ENCODE assay signal across 32 cellular contexts in genomic region chr5:106566031-106566430, GRCh38.
"Had no signal": no experiment of that assay in that cellular context is flagged by ENCODE, and none has a peak within 500 bp of the region (broad histone marks: within the 10 kb centered on the region; RNA-seq: fewer than 3 reads in every experiment).

No MANE protein-coding gene starts in this region.

- FAIRE-seq: bronchial epithelial cell, TTC549 had no signal

- H3K4me3 ChIP-seq: adrenal gland, ascending aorta, cardiac muscle cell had no signal

- H3K36me3 ChIP-seq: adrenal gland, ascending aorta, cardiac muscle cell had no signal

- ATAC-seq: activated CD8-positive, alpha-beta T cell treated with anti-CD3 and anti-CD28 coated beads for 36 hours; activated naive CD4-positive, alpha-beta T cell treated with anti-CD3 and anti-CD28 coated beads, Interleukin-2, amount 50 U/mL, for 72 hours; activated T-cell treated with anti-CD3 and anti-CD28 coated beads, Interleukin-2, amount 50 U/mL, for 4 hours; activated T-cell treated with anti-CD3 and anti-CD28 coated beads, Interleukin-2, amount 50 U/mL, for 72 hours; activated T-helper 17 cell treated with anti-CD3 and anti-CD28 coated beads, Interleukin-2, amount 50 U/mL, for 72 hours had no signal

- H3K27me3 ChIP-seq: adrenal gland, ascending aorta, cardiac muscle cell had no signal

- H3K9me3 ChIP-seq: adrenal gland, ascending aorta had no signal

- H3K4me1 ChIP-seq: adrenal gland, ascending aorta had no signal

- H3K27ac ChIP-seq: adrenal gland, ascending aorta, cardiac muscle cell, VCaP had no signal

- DNase-seq: activated B cell treated with CpG ODN at 0.5 μM for 24 hours; activated CD4-positive, alpha-beta memory T cell treated with anti-CD3 and anti-CD28 coated beads for 36 hours; activated CD4-positive, alpha-beta T cell treated with anti-CD3 and anti-CD28 coated beads for 4 hours; activated CD4-positive, alpha-beta T cell treated with anti-CD3 and anti-CD28 coated beads, Interleukin-2, amount 10 ng/mL, durations not matched to agents 24 days and 14 days; activated CD4-positive, alpha-beta T cell treated with anti-CD3 and anti-CD28 coated beads, Interleukin-2, amount 50 U/mL, for 1 hour; activated CD4-positive, alpha-beta T cell treated with anti-CD3 and anti-CD28 coated beads, Interleukin-2, amount 50 U/mL, for 4 hours; activated CD4-positive, CD25-positive, alpha-beta regulatory T cell treated with anti-CD3 and anti-CD28 coated beads, Interleukin-2, amount 50 U/mL, for 72 hours; activated CD8-positive, alpha-beta memory T cell treated with anti-CD3 and anti-CD28 coated beads, Interleukin-2, amount 50 U/mL, for 4 hours; activated CD8-positive, alpha-beta T cell treated with anti-CD3 and anti-CD28 coated beads for 36 hours; activated effector memory CD4-positive, alpha-beta T cell treated with anti-CD3 and anti-CD28 coated beads, Interleukin-2, amount 50 U/mL, for 16 hours; activated gamma-delta T cell treated with Interleukin-2 at 50 U/mL for 16 hours; activated naive CD4-positive, alpha-beta T cell; activated naive CD4-positive, alpha-beta T cell treated with anti-CD3 and anti-CD28 coated beads for 36 hours; activated naive CD4-positive, alpha-beta T cell treated with anti-CD3 and anti-CD28 coated beads, Interleukin-2, amount 50 U/mL, for 16 hours; activated naive CD8-positive, alpha-beta T cell treated with anti-CD3 and anti-CD28 coated beads for 36 hours; activated T-cell treated with anti-CD3 and anti-CD28 coated beads for 4 hours; activated T-cell treated with anti-CD3 and anti-CD28 coated beads, Interleukin-2, amount 50 U/mL, for 1 hour; activated T-cell treated with anti-CD3 and anti-CD28 coated beads, Interleukin-2, amount 50 U/mL, for 4 hours; activated T-cell treated with anti-CD3 and anti-CD28 coated beads, Interleukin-2, amount 50 U/mL, for 72 hours; adrenal gland; amniotic stem cell; caudate nucleus; cerebellar nuclear complex; T-helper 2 cell; T-helper 9 cell had no signal
